Comparison of ENCODE assay signal across 3 cellular contexts in genomic region chr9:137048655-137049543, GRCh38.
A peak's percentile ranks its signal among the peaks of the same experiment; 100 is the strongest.
TF ChIP-seq lines count a peak whose summit lies in the region.

No MANE protein-coding gene starts in this region.

TF ChIP-seq in SK-N-SH, 30 proteins besides CTCF, POLR2A, EP300 and RAD21:
- no peak for TF ChIP-seq EZH2phosphoT487 (IDR thresholded peaks at IDR 0.05; ENCODE audit: borderline replicate concordance, low read depth)
- TF ChIP-seq FOSL2 (IDR thresholded peaks at IDR 0.05; ENCODE audit: borderline replicate concordance, low read depth), result no peak
- TF ChIP-seq RFX5 (IDR thresholded peaks at IDR 0.05; ENCODE audit: low read length), result no peak
- TF ChIP-seq RXRA (IDR thresholded peaks at IDR 0.05; ENCODE audit: borderline replicate concordance, low read depth), result no peak
- no peak for TF ChIP-seq NRF1 (IDR thresholded peaks at IDR 0.05; ENCODE audit: low read depth, low read length)
- TF ChIP-seq REST (IDR thresholded peaks at IDR 0.05; ENCODE audit: low read depth, low read length), result no peak
- TF ChIP-seq GATA2 (CRISPR knock-in tag; IDR thresholded peaks at IDR 0.05), result no peak
- TF ChIP-seq YY1 (IDR thresholded peaks at IDR 0.05; ENCODE audit: low read depth), result no peak
- no peak for TF ChIP-seq GABPA (IDR thresholded peaks at IDR 0.05; ENCODE audit: low read depth)

TF ChIP-seq in SK-N-SH treated with all-trans-retinoic acid at 6 μM for 48 hours, 23 proteins besides CTCF, POLR2A, EP300 and RAD21:
- TF ChIP-seq ARNTL (CRISPR knock-in tag; IDR thresholded peaks at IDR 0.05; ENCODE audit: borderline replicate concordance, low read depth) (no peak), TCF4 (CRISPR knock-in tag; IDR thresholded peaks at IDR 0.05; ENCODE audit: borderline replicate concordance) (no peak), ZNF8 (CRISPR knock-in tag; IDR thresholded peaks at IDR 0.05) (no peak), TSHZ2 (CRISPR knock-in tag; IDR thresholded peaks at IDR 0.05) (no peak), TOX (CRISPR knock-in tag; IDR thresholded peaks at IDR 0.05; ENCODE audit: borderline replicate concordance) (no peak), PATZ1 (CRISPR knock-in tag; IDR thresholded peaks at IDR 0.05; ENCODE audit: borderline replicate concordance) (no peak), BACH2 (CRISPR knock-in tag; IDR thresholded peaks at IDR 0.05; ENCODE audit: borderline replicate concordance) (no peak), CSRNP3 (CRISPR knock-in tag; IDR thresholded peaks at IDR 0.05) (no peak), ESRRG (CRISPR knock-in tag; IDR thresholded peaks at IDR 0.05) (no peak), ISL1 (CRISPR knock-in tag; IDR thresholded peaks at IDR 0.05) (no peak), ZC3H10 (CRISPR knock-in tag; IDR thresholded peaks at IDR 0.05) (no peak), ZNF565 (CRISPR knock-in tag; conservative IDR thresholded peaks at IDR 0.05; ENCODE audit: low read depth) (no peak), OSR1 (CRISPR knock-in tag; IDR thresholded peaks at IDR 0.05) (no peak), ZNF70 (CRISPR knock-in tag; IDR thresholded peaks at IDR 0.05) (no peak)

TF ChIP-seq in Ishikawa, 13 proteins besides CTCF, POLR2A, EP300 and RAD21:
- no peak for TF ChIP-seq ZBTB7A (IDR thresholded peaks at IDR 0.05; ENCODE audit: low read depth)
- 0 out of 2 replicates have a peak, but pooled peaks have one; percentile 25 for TF ChIP-seq MAX (IDR thresholded peaks at IDR 0.05)
- no peak for TF ChIP-seq USF1 (IDR thresholded peaks at IDR 0.05)
- TF ChIP-seq REST (IDR thresholded peaks at IDR 0.05; ENCODE audit: low read depth), result no peak
- TF ChIP-seq TCF12 (IDR thresholded peaks at IDR 0.05; ENCODE audit: low read depth), result no peak
